In genomic region chr4:152448806-152449205, GRCh38 we compare ENCODE assay signal across 22 cellular contexts.
"Had no signal": no experiment of that assay in that cellular context is flagged by ENCODE, and none has a peak within 500 bp of the region (broad histone marks: within the 10 kb centered on the region; RNA-seq: fewer than 3 reads in every experiment).

No MANE protein-coding gene starts in this region.

- H3K36me3 Mint-ChIP-seq: natural killer cell treated with Interleukin-12 subunit alpha and Interleukin-12 subunit beta and Interleukin-15 and Interleukin-18, amount 100 ng/mL, for 72 hours had no signal

- H3K4me3 ChIP-seq: esophagus muscularis mucosa, gastrocnemius medialis, lung, psoas muscle, right lobe of liver, stomach, thoracic aorta, uterus had no signal

- H3K27ac ChIP-seq: epithelial cell of prostate, esophagus muscularis mucosa, gastrocnemius medialis, parathyroid adenoma, psoas muscle, right lobe of liver, stomach, thoracic aorta, uterus had no signal

- H3K4me3 Mint-ChIP-seq: dendritic cell treated with granulocyte-macrophage colony-stimulating factor and Interleukin-4, amounts not matched to agents 40 ng/mL and 50 ng/mL, for 4 days; effector memory CD8-positive, alpha-beta T cell; natural killer cell treated with Interleukin-12 subunit alpha and Interleukin-12 subunit beta and Interleukin-15 and Interleukin-18, amount 100 ng/mL, for 72 hours had no signal

- H3K4me1 ChIP-seq: esophagus muscularis mucosa, parathyroid adenoma, psoas muscle, right lobe of liver, uterus had no signal

- H3K27me3 Mint-ChIP-seq: dendritic cell treated with granulocyte-macrophage colony-stimulating factor and Interleukin-4, amounts not matched to agents 40 ng/mL and 50 ng/mL, for 4 days; effector memory CD8-positive, alpha-beta T cell; natural killer cell treated with Interleukin-12 subunit alpha and Interleukin-12 subunit beta and Interleukin-15 and Interleukin-18, amount 100 ng/mL, for 72 hours had no signal

- H3K9me3 Mint-ChIP-seq: dendritic cell treated with granulocyte-macrophage colony-stimulating factor and Interleukin-4, amounts not matched to agents 40 ng/mL and 50 ng/mL, for 4 days; effector memory CD8-positive, alpha-beta T cell; natural killer cell treated with Interleukin-12 subunit alpha and Interleukin-12 subunit beta and Interleukin-15 and Interleukin-18, amount 100 ng/mL, for 72 hours had no signal

- H3K27ac Mint-ChIP-seq: dendritic cell treated with granulocyte-macrophage colony-stimulating factor and Interleukin-4, amounts not matched to agents 40 ng/mL and 50 ng/mL, for 4 days; effector memory CD8-positive, alpha-beta T cell; natural killer cell treated with Interleukin-12 subunit alpha and Interleukin-12 subunit beta and Interleukin-15 and Interleukin-18, amount 100 ng/mL, for 72 hours had no signal

- ATAC-seq: effector memory CD8-positive, alpha-beta T cell; gastrocnemius medialis; left ventricle myocardium superior; natural killer cell treated with Interleukin-12 subunit alpha and Interleukin-12 subunit beta and Interleukin-15 and Interleukin-18, amount 100 ng/mL, for 72 hours; psoas muscle had no signal

- H3K9me3 ChIP-seq: esophagus muscularis mucosa, gastrocnemius medialis, psoas muscle, right lobe of liver, stomach, thoracic aorta, uterus had no signal

- H3K36me3 ChIP-seq: esophagus muscularis mucosa, gastrocnemius medialis, right lobe of liver, stomach, thoracic aorta, uterus had no signal

- DNase-seq: effector memory CD8-positive, alpha-beta T cell; gastrocnemius medialis; glutamatergic neuron; left ventricle myocardium superior; midbrain; occipital lobe; psoas muscle; retina; right lobe of liver; stimulated activated CD4-positive, alpha-beta T cell treated with anti-CD3 and anti-CD28 coated beads, Interleukin-4, amount 100 ng/mL, for 4 hours; stimulated activated naive CD4-positive, alpha-beta T cell; stomach; substantia nigra; trophoblast cell; uterus had no signal

- H3K27me3 ChIP-seq: esophagus muscularis mucosa, gastrocnemius medialis, right lobe of liver, stomach, uterus had no signal
